ENCODE assay signal across 2 cellular contexts in the genomic region with DNA sequence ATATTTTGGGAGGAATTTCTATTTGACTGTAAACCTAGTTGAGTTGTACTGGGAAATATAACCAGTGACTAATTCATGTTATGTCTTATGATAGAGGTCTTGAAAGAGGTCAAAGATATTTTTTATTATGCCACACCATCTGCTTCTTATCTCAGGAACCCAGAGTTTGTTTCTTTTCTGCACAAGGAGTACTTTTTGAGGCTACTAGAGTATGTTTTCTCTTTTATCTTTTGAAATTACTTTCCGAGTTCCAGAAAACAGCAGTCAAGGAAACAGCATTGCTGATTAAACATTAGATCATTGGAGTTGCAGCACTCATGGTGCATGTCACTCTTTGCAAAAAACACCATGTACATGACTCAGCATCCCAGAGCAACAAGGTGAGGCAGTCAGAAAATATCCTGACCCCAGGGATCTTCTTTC.
TF ChIP-seq lines count a peak whose summit lies in the region.

No MANE protein-coding gene starts in this region.

TF ChIP-seq in H1, 55 proteins besides CTCF, POLR2A, EP300 and RAD21:
- TF ChIP-seq, protein P1, sequence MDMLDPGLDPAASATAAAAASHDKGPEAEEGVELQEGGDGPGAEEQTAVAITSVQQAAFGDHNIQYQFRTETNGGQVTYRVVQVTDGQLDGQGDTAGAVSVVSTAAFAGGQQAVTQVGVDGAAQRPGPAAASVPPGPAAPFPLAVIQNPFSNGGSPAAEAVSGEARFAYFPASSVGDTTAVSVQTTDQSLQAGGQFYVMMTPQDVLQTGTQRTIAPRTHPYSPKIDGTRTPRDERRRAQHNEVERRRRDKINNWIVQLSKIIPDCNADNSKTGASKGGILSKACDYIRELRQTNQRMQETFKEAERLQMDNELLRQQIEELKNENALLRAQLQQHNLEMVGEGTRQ (IDR thresholded peaks at IDR 0.05; ENCODE audit: low read length): no peak
- no peak for TF ChIP-seq ASH2L (IDR thresholded peaks at IDR 0.05; ENCODE audit: low read length)
- no peak for TF ChIP-seq YY1 (IDR thresholded peaks at IDR 0.05; ENCODE audit: low read depth, low read length)
- TF ChIP-seq JUN (IDR thresholded peaks at IDR 0.05; ENCODE audit: low read depth, low read length): no peak
- no peak for TF ChIP-seq RXRA (IDR thresholded peaks at IDR 0.05; ENCODE audit: insufficient read depth, low read depth, low read length)
- TF ChIP-seq MAFK (IDR thresholded peaks at IDR 0.05; ENCODE audit: low read depth, low read length): 0 out of 2 replicates have a peak, but pooled peaks have one; percentile 21
- TF ChIP-seq, protein P2, sequence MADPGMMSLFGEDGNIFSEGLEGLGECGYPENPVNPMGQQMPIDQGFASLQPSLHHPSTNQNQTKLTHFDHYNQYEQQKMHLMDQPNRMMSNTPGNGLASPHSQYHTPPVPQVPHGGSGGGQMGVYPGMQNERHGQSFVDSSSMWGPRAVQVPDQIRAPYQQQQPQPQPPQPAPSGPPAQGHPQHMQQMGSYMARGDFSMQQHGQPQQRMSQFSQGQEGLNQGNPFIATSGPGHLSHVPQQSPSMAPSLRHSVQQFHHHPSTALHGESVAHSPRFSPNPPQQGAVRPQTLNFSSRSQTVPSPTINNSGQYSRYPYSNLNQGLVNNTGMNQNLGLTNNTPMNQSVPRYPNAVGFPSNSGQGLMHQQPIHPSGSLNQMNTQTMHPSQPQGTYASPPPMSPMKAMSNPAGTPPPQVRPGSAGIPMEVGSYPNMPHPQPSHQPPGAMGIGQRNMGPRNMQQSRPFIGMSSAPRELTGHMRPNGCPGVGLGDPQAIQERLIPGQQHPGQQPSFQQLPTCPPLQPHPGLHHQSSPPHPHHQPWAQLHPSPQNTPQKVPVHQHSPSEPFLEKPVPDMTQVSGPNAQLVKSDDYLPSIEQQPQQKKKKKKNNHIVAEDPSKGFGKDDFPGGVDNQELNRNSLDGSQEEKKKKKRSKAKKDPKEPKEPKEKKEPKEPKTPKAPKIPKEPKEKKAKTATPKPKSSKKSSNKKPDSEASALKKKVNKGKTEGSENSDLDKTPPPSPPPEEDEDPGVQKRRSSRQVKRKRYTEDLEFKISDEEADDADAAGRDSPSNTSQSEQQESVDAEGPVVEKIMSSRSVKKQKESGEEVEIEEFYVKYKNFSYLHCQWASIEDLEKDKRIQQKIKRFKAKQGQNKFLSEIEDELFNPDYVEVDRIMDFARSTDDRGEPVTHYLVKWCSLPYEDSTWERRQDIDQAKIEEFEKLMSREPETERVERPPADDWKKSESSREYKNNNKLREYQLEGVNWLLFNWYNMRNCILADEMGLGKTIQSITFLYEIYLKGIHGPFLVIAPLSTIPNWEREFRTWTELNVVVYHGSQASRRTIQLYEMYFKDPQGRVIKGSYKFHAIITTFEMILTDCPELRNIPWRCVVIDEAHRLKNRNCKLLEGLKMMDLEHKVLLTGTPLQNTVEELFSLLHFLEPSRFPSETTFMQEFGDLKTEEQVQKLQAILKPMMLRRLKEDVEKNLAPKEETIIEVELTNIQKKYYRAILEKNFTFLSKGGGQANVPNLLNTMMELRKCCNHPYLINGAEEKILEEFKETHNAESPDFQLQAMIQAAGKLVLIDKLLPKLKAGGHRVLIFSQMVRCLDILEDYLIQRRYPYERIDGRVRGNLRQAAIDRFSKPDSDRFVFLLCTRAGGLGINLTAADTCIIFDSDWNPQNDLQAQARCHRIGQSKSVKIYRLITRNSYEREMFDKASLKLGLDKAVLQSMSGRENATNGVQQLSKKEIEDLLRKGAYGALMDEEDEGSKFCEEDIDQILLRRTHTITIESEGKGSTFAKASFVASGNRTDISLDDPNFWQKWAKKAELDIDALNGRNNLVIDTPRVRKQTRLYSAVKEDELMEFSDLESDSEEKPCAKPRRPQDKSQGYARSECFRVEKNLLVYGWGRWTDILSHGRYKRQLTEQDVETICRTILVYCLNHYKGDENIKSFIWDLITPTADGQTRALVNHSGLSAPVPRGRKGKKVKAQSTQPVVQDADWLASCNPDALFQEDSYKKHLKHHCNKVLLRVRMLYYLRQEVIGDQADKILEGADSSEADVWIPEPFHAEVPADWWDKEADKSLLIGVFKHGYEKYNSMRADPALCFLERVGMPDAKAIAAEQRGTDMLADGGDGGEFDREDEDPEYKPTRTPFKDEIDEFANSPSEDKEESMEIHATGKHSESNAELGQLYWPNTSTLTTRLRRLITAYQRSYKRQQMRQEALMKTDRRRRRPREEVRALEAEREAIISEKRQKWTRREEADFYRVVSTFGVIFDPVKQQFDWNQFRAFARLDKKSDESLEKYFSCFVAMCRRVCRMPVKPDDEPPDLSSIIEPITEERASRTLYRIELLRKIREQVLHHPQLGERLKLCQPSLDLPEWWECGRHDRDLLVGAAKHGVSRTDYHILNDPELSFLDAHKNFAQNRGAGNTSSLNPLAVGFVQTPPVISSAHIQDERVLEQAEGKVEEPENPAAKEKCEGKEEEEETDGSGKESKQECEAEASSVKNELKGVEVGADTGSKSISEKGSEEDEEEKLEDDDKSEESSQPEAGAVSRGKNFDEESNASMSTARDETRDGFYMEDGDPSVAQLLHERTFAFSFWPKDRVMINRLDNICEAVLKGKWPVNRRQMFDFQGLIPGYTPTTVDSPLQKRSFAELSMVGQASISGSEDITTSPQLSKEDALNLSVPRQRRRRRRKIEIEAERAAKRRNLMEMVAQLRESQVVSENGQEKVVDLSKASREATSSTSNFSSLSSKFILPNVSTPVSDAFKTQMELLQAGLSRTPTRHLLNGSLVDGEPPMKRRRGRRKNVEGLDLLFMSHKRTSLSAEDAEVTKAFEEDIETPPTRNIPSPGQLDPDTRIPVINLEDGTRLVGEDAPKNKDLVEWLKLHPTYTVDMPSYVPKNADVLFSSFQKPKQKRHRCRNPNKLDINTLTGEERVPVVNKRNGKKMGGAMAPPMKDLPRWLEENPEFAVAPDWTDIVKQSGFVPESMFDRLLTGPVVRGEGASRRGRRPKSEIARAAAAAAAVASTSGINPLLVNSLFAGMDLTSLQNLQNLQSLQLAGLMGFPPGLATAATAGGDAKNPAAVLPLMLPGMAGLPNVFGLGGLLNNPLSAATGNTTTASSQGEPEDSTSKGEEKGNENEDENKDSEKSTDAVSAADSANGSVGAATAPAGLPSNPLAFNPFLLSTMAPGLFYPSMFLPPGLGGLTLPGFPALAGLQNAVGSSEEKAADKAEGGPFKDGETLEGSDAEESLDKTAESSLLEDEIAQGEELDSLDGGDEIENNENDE (IDR thresholded peaks at IDR 0.05; ENCODE audit: insufficient replicate concordance, low read length): no peak
- no peak for TF ChIP-seq FOSL1 (IDR thresholded peaks at IDR 0.05; ENCODE audit: insufficient read depth, low read depth, low read length)
- TF ChIP-seq BACH1 (IDR thresholded peaks at IDR 0.05; ENCODE audit: low read length): 0 out of 2 replicates have a peak, but pooled peaks have one; percentile 20
- TF ChIP-seq KDM5A (IDR thresholded peaks at IDR 0.05; ENCODE audit: low read length): no peak
- no peak for TF ChIP-seq SRF (IDR thresholded peaks at IDR 0.05; ENCODE audit: low read depth, low read length)
- no peak for TF ChIP-seq SP2 (IDR thresholded peaks at IDR 0.05; ENCODE audit: low read length)
- TF ChIP-seq SIX5 (IDR thresholded peaks at IDR 0.05; ENCODE audit: low read depth, low read length): no peak

TF ChIP-seq in HEK293T, 16 proteins besides CTCF, POLR2A, EP300 and RAD21:
- TF ChIP-seq ZNF384 (IDR thresholded peaks at IDR 0.05): no peak
- no peak for TF ChIP-seq HDGF (IDR thresholded peaks at IDR 0.05; ENCODE audit: borderline replicate concordance)
- no peak for TF ChIP-seq ELF4 (IDR thresholded peaks at IDR 0.05)
- no peak for TF ChIP-seq BHLHE40 (IDR thresholded peaks at IDR 0.05; ENCODE audit: borderline replicate concordance)
- TF ChIP-seq ARNT (IDR thresholded peaks at IDR 0.05): no peak
- TF ChIP-seq SP1 (IDR thresholded peaks at IDR 0.05): no peak
- TF ChIP-seq FOXK2 (IDR thresholded peaks at IDR 0.05): no peak
- no peak for TF ChIP-seq TARDBP (IDR thresholded peaks at IDR 0.05)
- TF ChIP-seq FOXA1 (IDR thresholded peaks at IDR 0.05): no peak
- no peak for TF ChIP-seq LEF1 (IDR thresholded peaks at IDR 0.05; ENCODE audit: borderline replicate concordance)
